In genomic region chr18:65750421-65751144, GRCh38 we compare ENCODE assay signal across 11 cellular contexts. TPM values are rescaled to one million over a fixed set of nuclear protein-coding genes. Genes with fewer than 3 reads are reported as not detected.
DNase-seq lines count a peak whose midpoint lies in the region; ATAC-seq and TF ChIP-seq lines count a peak whose summit lies in the region.
"Had no signal": no experiment of that assay in that cellular context is flagged by ENCODE, and none has a peak within 500 bp of the region (broad histone marks: within the 10 kb centered on the region; RNA-seq: fewer than 3 reads in every experiment).

TSS of gene CDH7 (plus strand) at chr18:65751012. CDS start at chr18:65762843, 11,831 bp downstream.

- no peak for TF ChIP-seq POLR2A in breast epithelium (IDR thresholded peaks at IDR 0.05)

- H3K4me1 ChIP-seq in breast epithelium (no peaks in the 10 kb centered on the region), mesodermal cell (ENCODE audit: control insufficient read depth, insufficient read depth, low read length, poor library complexity, severe bottlenecking) (peaks cover 10% of the 10 kb centered on the region), upper lobe of right lung (no peaks in the 10 kb centered on the region), foreskin keratinocyte (no peaks in the 10 kb centered on the region)
- H3K4me1 ChIP-seq: BLaER1 had no signal

- H3K9me3 Mint-ChIP-seq in MCF 10A (ENCODE audit: unreplicated experiment): peaks cover 7% of the 10 kb centered on the region

- DNase-seq in breast epithelium (ENCODE audit: low spot score in 2 of 2) (no peak), MCF 10A (ENCODE audit: unreplicated experiment) (no peak), astrocyte of the hippocampus (ENCODE audit: low read depth, low spot score) (peak; percentile 60), upper lobe of right lung (peak; percentile 57), foreskin keratinocyte (no peak), NCI-H128 (lab: John Stamatoyannopoulos, UW; ENCODE audit: unreplicated experiment) (no peak)

- H3K27me3 Mint-ChIP-seq in MCF 10A (ENCODE audit: insufficient read depth, unreplicated experiment): peaks cover 42% of the 10 kb centered on the region

- H3K27ac ChIP-seq in breast epithelium: no peak within 1 kb of the TSS
- no peak within 1 kb of the TSS for H3K27ac ChIP-seq in mesodermal cell (ENCODE audit: low read depth, low read length, severe bottlenecking)
- no peak within 1 kb of the TSS for H3K27ac ChIP-seq in upper lobe of right lung
- H3K27ac ChIP-seq in foreskin keratinocyte: no peak within 1 kb of the TSS
- H3K27ac ChIP-seq: BLaER1 had no signal

- ATAC-seq in upper lobe of right lung: peak; percentile 42
- no peak for ATAC-seq in foreskin keratinocyte
- no peak for ATAC-seq in GM18870 (IDR thresholded peaks at IDR 0.05; ENCODE audit: unreplicated experiment)
- ATAC-seq: HepG2; stimulated activated effector memory CD8-positive, alpha-beta T cell treated with anti-CD3 and anti-CD28 coated beads, Interleukin-12 subunit alpha, Interleukin-12 subunit beta, amount 100 ng/mL, for 72 hours had no signal

- no TSS peak for BruUV-seq in MCF 10A (replicated peaks; lab: Mats Ljungman, UMichigan)

- no peaks in the 10 kb centered on the region for H3K36me3 Mint-ChIP-seq in MCF 10A (ENCODE audit: insufficient read depth, unreplicated experiment)
- H3K36me3 Mint-ChIP-seq: stimulated activated effector memory CD8-positive, alpha-beta T cell treated with anti-CD3 and anti-CD28 coated beads, Interleukin-12 subunit alpha, Interleukin-12 subunit beta, amount 100 ng/mL, for 72 hours had no signal

- 0% methylated on average over 42 to 58 of the region's 85 CpGs for WGBS in mesodermal cell (ENCODE audit: insufficient coverage in 2 of 2), 2 experiments

- POLR2A ChIA-PET in MCF 10A (lab: Yijun Ruan, JAX): no interaction called here

- H3K4me3 ChIP-seq in breast epithelium (peak within 1 kb of the TSS; percentile 23 to 67 (median 55)), mesodermal cell (ENCODE audit: extremely low read depth, insufficient read depth, low read length, poor library complexity, severe bottlenecking) (peak within 1 kb of the TSS; percentile 66), upper lobe of right lung (peak within 1 kb of the TSS; percentile 25)
- H3K4me3 ChIP-seq: BLaER1 had no signal

- TF ChIP-seq CTCF in breast epithelium (IDR thresholded peaks at IDR 0.05) (no peak), MCF 10A (IDR thresholded peaks at IDR 0.05; ENCODE audit: unreplicated experiment) (no peak), upper lobe of right lung (IDR thresholded peaks at IDR 0.05) (no peak), foreskin keratinocyte (conservative IDR thresholded peaks at IDR 0.05) (no peak)

- H3K36me3 ChIP-seq in breast epithelium (no peaks in the 10 kb centered on the region), mesodermal cell (ENCODE audit: control insufficient read depth, insufficient read depth, low read length) (no peaks in the 10 kb centered on the region), upper lobe of right lung (no peaks in the 10 kb centered on the region)
- H3K36me3 ChIP-seq: BLaER1 had no signal

- CTCF ChIA-PET in MCF 10A (lab: Yijun Ruan, JAX): interaction anchor here (0.6 to 0.7 kb wide), 3 partner anchors 17 to 590 kb away, joined by 3 to 7 read pairs (median 5); no protein-coding TSS in a partner anchor

- peaks cover 0 to 24% of the 10 kb centered on the region in 2 donors for H3K27me3 ChIP-seq in breast epithelium
- peaks cover 29% of the 10 kb centered on the region for H3K27me3 ChIP-seq in upper lobe of right lung
- H3K27me3 ChIP-seq in foreskin keratinocyte: peaks cover 29% of the 10 kb centered on the region
- H3K27me3 ChIP-seq: BLaER1 had no signal

- no peaks in the 10 kb centered on the region for H3K4me1 Mint-ChIP-seq in MCF 10A (ENCODE audit: insufficient read depth, unreplicated experiment)
- H3K4me1 Mint-ChIP-seq: stimulated activated effector memory CD8-positive, alpha-beta T cell treated with anti-CD3 and anti-CD28 coated beads, Interleukin-12 subunit alpha, Interleukin-12 subunit beta, amount 100 ng/mL, for 72 hours had no signal

- no peak within 1 kb of the TSS for H3K4me3 Mint-ChIP-seq in MCF 10A (ENCODE audit: unreplicated experiment)
- H3K4me3 Mint-ChIP-seq: stimulated activated effector memory CD8-positive, alpha-beta T cell treated with anti-CD3 and anti-CD28 coated beads, Interleukin-12 subunit alpha, Interleukin-12 subunit beta, amount 100 ng/mL, for 72 hours had no signal

- intact Hi-C loops in breast epithelium (cut with DNase I; ENCODE audit: low total_unique reads) (no loop called here), MCF 10A (cut with micrococcal nuclease) (no loop called here), upper lobe of right lung (cut with DNase I) (no loop called here)

- H3K9me3 ChIP-seq in breast epithelium: no peaks in the 10 kb centered on the region
- H3K9me3 ChIP-seq in mesodermal cell (ENCODE audit: control insufficient read depth, low read length): no peaks in the 10 kb centered on the region
- no peaks in the 10 kb centered on the region for H3K9me3 ChIP-seq in upper lobe of right lung

- no peak within 1 kb of the TSS for H3K27ac Mint-ChIP-seq in MCF 10A (ENCODE audit: low read depth, unreplicated experiment)
- H3K27ac Mint-ChIP-seq: stimulated activated effector memory CD8-positive, alpha-beta T cell treated with anti-CD3 and anti-CD28 coated beads, Interleukin-12 subunit alpha, Interleukin-12 subunit beta, amount 100 ng/mL, for 72 hours had no signal

RNA-seq across cellular contexts. Expression of gene CDH7, which starts in this region (rescaled TPM):
- total RNA-seq in breast epithelium (under 1 TPM in 1 of 3 donors, not detected in 2; 0.16 TPM), MCF 10A (2022) (not detected in 2 replicates), upper lobe of right lung (not detected), foreskin keratinocyte (not detected in 2 replicates)
- polyA plus RNA-seq in mesodermal cell (2013, experiment 1 of 2): 2.2 TPM
- polyA plus RNA-seq in mesodermal cell (2013, experiment 2 of 2): 0.86 TPM
- polyA plus RNA-seq in foreskin keratinocyte: not detected in 2 replicates
- total RNA-seq: HepG2 had no signal
- polyA plus RNA-seq: HepG2 had no signal

Comparison
In these comparisons a context has a peak if more than half of its experiments do, and no peak if none do; other contexts are left out.
1. Peak in DNase-seq, ATAC-seq and H3K4me3 ChIP-seq in upper lobe of right lung; RNA of the gene not detected or under 1 TPM.